1 cellular context compared by ENCODE assay signal in the genomic region with DNA sequence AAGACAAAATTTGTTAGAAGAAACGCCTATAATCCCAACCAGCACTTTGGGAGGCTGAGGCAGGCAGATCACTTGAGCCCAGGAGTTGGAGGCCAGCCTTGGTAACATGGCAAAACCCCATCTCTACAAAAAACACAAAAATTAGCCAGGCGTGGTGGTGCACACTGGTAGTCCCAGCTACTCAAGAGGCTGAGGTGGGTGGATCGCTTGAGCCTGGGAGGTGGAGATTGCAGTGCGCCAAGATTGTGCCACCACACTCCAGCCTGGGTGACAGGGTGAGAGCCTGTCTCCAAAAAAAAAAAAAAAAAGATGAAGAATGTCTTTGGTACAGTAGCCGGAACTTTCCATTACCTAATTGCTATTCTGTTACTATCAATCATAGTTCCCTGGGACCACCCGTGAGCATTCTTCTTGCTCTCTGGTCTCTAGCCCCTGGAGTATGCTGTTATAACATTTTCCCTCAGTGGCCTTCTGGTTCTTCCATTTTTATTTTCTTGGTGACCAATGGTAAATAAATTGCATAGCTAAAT.
TF ChIP-seq lines count a peak whose summit lies in the region.

No MANE protein-coding gene starts in this region.

TF ChIP-seq in WTC11, 78 proteins besides CTCF, POLR2A, EP300 and RAD21 (continued from another document):
- TF ChIP-seq, protein P1, sequence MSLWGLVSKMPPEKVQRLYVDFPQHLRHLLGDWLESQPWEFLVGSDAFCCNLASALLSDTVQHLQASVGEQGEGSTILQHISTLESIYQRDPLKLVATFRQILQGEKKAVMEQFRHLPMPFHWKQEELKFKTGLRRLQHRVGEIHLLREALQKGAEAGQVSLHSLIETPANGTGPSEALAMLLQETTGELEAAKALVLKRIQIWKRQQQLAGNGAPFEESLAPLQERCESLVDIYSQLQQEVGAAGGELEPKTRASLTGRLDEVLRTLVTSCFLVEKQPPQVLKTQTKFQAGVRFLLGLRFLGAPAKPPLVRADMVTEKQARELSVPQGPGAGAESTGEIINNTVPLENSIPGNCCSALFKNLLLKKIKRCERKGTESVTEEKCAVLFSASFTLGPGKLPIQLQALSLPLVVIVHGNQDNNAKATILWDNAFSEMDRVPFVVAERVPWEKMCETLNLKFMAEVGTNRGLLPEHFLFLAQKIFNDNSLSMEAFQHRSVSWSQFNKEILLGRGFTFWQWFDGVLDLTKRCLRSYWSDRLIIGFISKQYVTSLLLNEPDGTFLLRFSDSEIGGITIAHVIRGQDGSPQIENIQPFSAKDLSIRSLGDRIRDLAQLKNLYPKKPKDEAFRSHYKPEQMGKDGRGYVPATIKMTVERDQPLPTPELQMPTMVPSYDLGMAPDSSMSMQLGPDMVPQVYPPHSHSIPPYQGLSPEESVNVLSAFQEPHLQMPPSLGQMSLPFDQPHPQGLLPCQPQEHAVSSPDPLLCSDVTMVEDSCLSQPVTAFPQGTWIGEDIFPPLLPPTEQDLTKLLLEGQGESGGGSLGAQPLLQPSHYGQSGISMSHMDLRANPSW (CRISPR knock-in tag; conservative IDR thresholded peaks at IDR 0.05; ENCODE audit: low read depth) = no peak
- TF ChIP-seq SOX15 (CRISPR knock-in tag; IDR thresholded peaks at IDR 0.05) (no peak), ELF4 (CRISPR knock-in tag; IDR thresholded peaks at IDR 0.05; ENCODE audit: low read depth) (no peak), TEAD4 (CRISPR knock-in tag; IDR thresholded peaks at IDR 0.05) (no peak), GTF2I (CRISPR knock-in tag; conservative IDR thresholded peaks at IDR 0.05) (no peak), ZNF396 (CRISPR knock-in tag; IDR thresholded peaks at IDR 0.05; ENCODE audit: borderline replicate concordance) (no peak), ZBTB21 (CRISPR knock-in tag; IDR thresholded peaks at IDR 0.05; ENCODE audit: borderline replicate concordance) (no peak), ZNF423 (CRISPR knock-in tag; IDR thresholded peaks at IDR 0.05) (no peak), ZNF219 (CRISPR knock-in tag; IDR thresholded peaks at IDR 0.05; ENCODE audit: borderline replicate concordance) (no peak), ZNF138 (CRISPR knock-in tag; conservative IDR thresholded peaks at IDR 0.05) (no peak), SP1 (CRISPR knock-in tag; conservative IDR thresholded peaks at IDR 0.05) (no peak), KAT7 (CRISPR knock-in tag; IDR thresholded peaks at IDR 0.05; ENCODE audit: borderline replicate concordance) (no peak), OVOL2 (CRISPR knock-in tag; IDR thresholded peaks at IDR 0.05; ENCODE audit: borderline replicate concordance) (no peak), NFYB (CRISPR knock-in tag; conservative IDR thresholded peaks at IDR 0.05; ENCODE audit: low read depth) (no peak), NR1H2 (CRISPR knock-in tag; IDR thresholded peaks at IDR 0.05) (no peak)
- TF ChIP-seq, protein P2, sequence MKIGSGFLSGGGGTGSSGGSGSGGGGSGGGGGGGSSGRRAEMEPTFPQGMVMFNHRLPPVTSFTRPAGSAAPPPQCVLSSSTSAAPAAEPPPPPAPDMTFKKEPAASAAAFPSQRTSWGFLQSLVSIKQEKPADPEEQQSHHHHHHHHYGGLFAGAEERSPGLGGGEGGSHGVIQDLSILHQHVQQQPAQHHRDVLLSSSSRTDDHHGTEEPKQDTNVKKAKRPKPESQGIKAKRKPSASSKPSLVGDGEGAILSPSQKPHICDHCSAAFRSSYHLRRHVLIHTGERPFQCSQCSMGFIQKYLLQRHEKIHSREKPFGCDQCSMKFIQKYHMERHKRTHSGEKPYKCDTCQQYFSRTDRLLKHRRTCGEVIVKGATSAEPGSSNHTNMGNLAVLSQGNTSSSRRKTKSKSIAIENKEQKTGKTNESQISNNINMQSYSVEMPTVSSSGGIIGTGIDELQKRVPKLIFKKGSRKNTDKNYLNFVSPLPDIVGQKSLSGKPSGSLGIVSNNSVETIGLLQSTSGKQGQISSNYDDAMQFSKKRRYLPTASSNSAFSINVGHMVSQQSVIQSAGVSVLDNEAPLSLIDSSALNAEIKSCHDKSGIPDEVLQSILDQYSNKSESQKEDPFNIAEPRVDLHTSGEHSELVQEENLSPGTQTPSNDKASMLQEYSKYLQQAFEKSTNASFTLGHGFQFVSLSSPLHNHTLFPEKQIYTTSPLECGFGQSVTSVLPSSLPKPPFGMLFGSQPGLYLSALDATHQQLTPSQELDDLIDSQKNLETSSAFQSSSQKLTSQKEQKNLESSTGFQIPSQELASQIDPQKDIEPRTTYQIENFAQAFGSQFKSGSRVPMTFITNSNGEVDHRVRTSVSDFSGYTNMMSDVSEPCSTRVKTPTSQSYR (CRISPR knock-in tag; IDR thresholded peaks at IDR 0.05) = no peak
- TF ChIP-seq, protein P3, sequence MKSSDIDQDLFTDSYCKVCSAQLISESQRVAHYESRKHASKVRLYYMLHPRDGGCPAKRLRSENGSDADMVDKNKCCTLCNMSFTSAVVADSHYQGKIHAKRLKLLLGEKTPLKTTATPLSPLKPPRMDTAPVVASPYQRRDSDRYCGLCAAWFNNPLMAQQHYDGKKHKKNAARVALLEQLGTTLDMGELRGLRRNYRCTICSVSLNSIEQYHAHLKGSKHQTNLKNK (CRISPR knock-in tag; IDR thresholded peaks at IDR 0.05) = no peak
